13 cellular contexts compared by ENCODE assay signal in the genomic region with DNA sequence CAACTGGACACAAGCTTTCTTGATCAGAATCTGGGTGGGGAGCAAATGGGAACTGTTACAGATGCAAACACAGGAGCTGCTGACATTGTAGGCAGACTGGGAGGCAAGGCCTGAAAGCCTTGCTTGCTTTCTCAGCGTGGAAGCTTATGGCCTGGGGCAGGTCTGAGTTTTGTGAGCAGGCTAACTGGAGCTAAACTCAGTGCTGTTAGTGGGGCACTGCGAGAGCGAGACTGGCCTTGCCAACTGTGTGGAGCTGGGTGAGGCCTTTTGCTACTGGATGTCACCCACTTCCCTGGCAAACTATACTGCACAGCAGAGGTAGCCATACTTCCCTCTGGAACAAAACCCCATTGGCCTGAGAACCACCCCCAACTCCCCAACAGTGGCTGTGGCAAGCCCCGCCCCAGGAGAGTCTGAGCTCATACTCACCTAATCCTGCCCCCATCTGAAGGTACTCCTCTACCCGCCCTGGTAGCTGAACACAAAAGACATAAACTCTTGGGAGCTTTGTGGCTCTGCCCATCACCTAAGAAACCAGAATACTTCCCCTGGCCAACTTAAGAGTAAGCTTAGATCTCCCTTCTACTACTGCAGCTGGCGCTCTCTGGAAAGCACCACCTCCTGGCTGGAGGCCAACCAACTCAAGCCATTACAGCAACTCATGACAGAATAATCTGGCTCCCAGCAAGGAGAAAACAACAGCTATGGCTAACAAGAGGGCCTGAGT. TPM values are rescaled to one million over a fixed set of nuclear protein-coding genes. Genes with fewer than 3 reads are reported as not detected.
DNase-seq lines count a peak whose midpoint lies in the region; ATAC-seq and TF ChIP-seq lines count a peak whose summit lies in the region.
"Had no signal": no experiment of that assay in that cellular context is flagged by ENCODE, and none has a peak within 500 bp of the region (broad histone marks: within the 10 kb centered on the region; RNA-seq: fewer than 3 reads in every experiment).

No MANE protein-coding gene starts in this region.

- H2AFZ ChIP-seq in trophoblast cell (ENCODE audit: insufficient read depth, low read length, poor library complexity): no peak overlapping the region

- no peak overlapping the region for H2BK12ac ChIP-seq in trophoblast cell (ENCODE audit: low read length)

- H4K8ac ChIP-seq in trophoblast cell (ENCODE audit: low read depth, low read length): no peak overlapping the region

- no peaks in the 10 kb centered on the region for H3K4me1 ChIP-seq in trophoblast cell (ENCODE audit: control insufficient read depth in 1 of 2, insufficient read depth in 2 of 2, low read length in 2 of 2)

- no peak overlapping the region for H3K4me2 ChIP-seq in trophoblast cell (ENCODE audit: low read length)

- H3K4me3 ChIP-seq in AG10803 (ENCODE audit: low read length): no peak overlapping the region
- no peak overlapping the region for H3K4me3 ChIP-seq in trophoblast cell (ENCODE audit: low read depth, low read length)

- no peaks in the 10 kb centered on the region for H3K27me3 ChIP-seq in trophoblast cell (ENCODE audit: insufficient read depth, low read length)

- peaks cover 2% of the 10 kb centered on the region for H3K27me3 Mint-ChIP-seq in brain
- H3K27me3 Mint-ChIP-seq: stimulated activated memory B cell treated with anti-CD40 and anti-IgM and Interleukin-4, amounts not matched to agents 10 μg/mL and 1 μg/mL and 100 μg/mL, for 72 hours had no signal

- TF ChIP-seq CTCF in AG10803 (conservative IDR thresholded peaks at IDR 0.05; ENCODE audit: low read length) (no peak), brain (conservative IDR thresholded peaks at IDR 0.05) (no peak)

- no peak overlapping the region for H3K4ac ChIP-seq in trophoblast cell (ENCODE audit: low read depth, low read length)

- peak overlapping the region in 4 of 5 experiments; percentile 30 to 87 (median 60) for H3K27ac Mint-ChIP-seq in brain
- H3K27ac Mint-ChIP-seq: CD4-positive, alpha-beta memory T cell; stimulated activated memory B cell treated with anti-CD40 and anti-IgM and Interleukin-4, amounts not matched to agents 10 μg/mL and 1 μg/mL and 100 μg/mL, for 72 hours had no signal

- no peak overlapping the region for H2BK120ac ChIP-seq in trophoblast cell (ENCODE audit: insufficient read depth, low read length, poor library complexity)

- DNase-seq in AG10803 (ENCODE audit: low read depth) (peak; percentile 54), iris pigment epithelial cell (ENCODE audit: low read depth) (peak; percentile 68), KG1 (lab: John Stamatoyannopoulos, UW) (no peak), trophoblast cell (no peak), NCI-H128 (lab: John Stamatoyannopoulos, UW; ENCODE audit: unreplicated experiment) (no peak)
- DNase-seq: activated naive CD4-positive, alpha-beta T cell; CD4-positive, alpha-beta memory T cell; NCI-H2029 treated with DMSO at 0.1 percent for 48 hours had no signal

- no peak overlapping the region for H3K27ac ChIP-seq in trophoblast cell (ENCODE audit: low read depth, low read length)

- H3K18ac ChIP-seq in trophoblast cell (ENCODE audit: low read length): no peak overlapping the region

- H4K91ac ChIP-seq in trophoblast cell (ENCODE audit: low read depth, low read length): no peak overlapping the region

- peaks cover 16% of the 10 kb centered on the region for H3K4me1 Mint-ChIP-seq in brain
- H3K4me1 Mint-ChIP-seq: CD4-positive, alpha-beta memory T cell; neural crest cell; stimulated activated memory B cell treated with anti-CD40 and anti-IgM and Interleukin-4, amounts not matched to agents 10 μg/mL and 1 μg/mL and 100 μg/mL, for 72 hours had no signal

- H3K9me3 ChIP-seq in trophoblast cell (ENCODE audit: insufficient read depth, low read depth, low read length): no peaks in the 10 kb centered on the region

- H3K4me3 Mint-ChIP-seq in brain: no peak overlapping the region
- H3K4me3 Mint-ChIP-seq: CD4-positive, alpha-beta memory T cell; neural crest cell; stimulated activated memory B cell treated with anti-CD40 and anti-IgM and Interleukin-4, amounts not matched to agents 10 μg/mL and 1 μg/mL and 100 μg/mL, for 72 hours had no signal

- H3K79me1 ChIP-seq in trophoblast cell (ENCODE audit: low read length): no peaks in the 10 kb centered on the region

- no peak overlapping the region for H2AK5ac ChIP-seq in trophoblast cell (ENCODE audit: low read length)

- no peaks in the 10 kb centered on the region for H3K79me2 ChIP-seq in trophoblast cell (ENCODE audit: control insufficient read depth, insufficient read depth, low read length, poor library complexity)

- no peaks in the 10 kb centered on the region for H3K36me3 Mint-ChIP-seq in brain
- H3K36me3 Mint-ChIP-seq: CD4-positive, alpha-beta memory T cell had no signal

- no CpG with 5 or more reads among the region's 6 CpGs for WGBS in trophoblast cell (ENCODE audit: extremely low coverage, insufficient coverage, insufficient read length)

- no peak overlapping the region for H3K23ac ChIP-seq in trophoblast cell (ENCODE audit: low read length)

- no peak overlapping the region for H3K14ac ChIP-seq in trophoblast cell (ENCODE audit: low read length)

- ATAC-seq in HG02588 (IDR thresholded peaks at IDR 0.05; ENCODE audit: unreplicated experiment) (peak; percentile 47), GM21619 (IDR thresholded peaks at IDR 0.05; ENCODE audit: unreplicated experiment) (no peak)
- ATAC-seq: stimulated activated memory B cell treated with anti-CD40 and anti-IgM and Interleukin-4, amounts not matched to agents 10 μg/mL and 1 μg/mL and 100 μg/mL, for 72 hours had no signal

- no peak overlapping the region for H4K12ac ChIP-seq in trophoblast cell (ENCODE audit: low read depth, low read length)

- no peak overlapping the region for H3K9ac ChIP-seq in trophoblast cell (ENCODE audit: low read length)

- H3K36me3 ChIP-seq in trophoblast cell (ENCODE audit: control insufficient read depth in 1 of 2, insufficient read depth in 2 of 2, low read length in 2 of 2): no peaks in the 10 kb centered on the region

- no peak overlapping the region for H2BK5ac ChIP-seq in trophoblast cell (ENCODE audit: low read depth, low read length, poor library complexity)

- H3K9me3 Mint-ChIP-seq in brain: peaks cover 3 to 20% (median 6%) of the 10 kb centered on the region in 5 experiments

RNA-seq across cellular contexts. Expression of gene CFAP20DC, which starts 42.9 kb away (rescaled TPM):
- 3.1 TPM for polyA plus RNA-seq in brain (ENCODE audit: insufficient read depth, low read depth, low replicate concordance)
- 1.7 and 2.1 TPM in 2 replicates for polyA plus RNA-seq in trophoblast cell (2013)

Comparison
In these comparisons a context has a peak if more than half of its experiments do, and no peak if none do; other contexts are left out.
1. DNase-seq: peak in AG10803 (single experiment) and iris pigment epithelial cell (single experiment); none in KG1 (single experiment), trophoblast cell (0 of 2) and NCI-H128 (single experiment).